ENCODE assay signal across 8 cellular contexts in genomic region chr1:157154940-157155514, GRCh38. TPM values are rescaled to one million over a fixed set of nuclear protein-coding genes. Genes with fewer than 3 reads are reported as not detected.
A peak's percentile ranks its signal among the peaks of the same experiment; 100 is the strongest.
DNase-seq lines count a peak whose midpoint lies in the region; ATAC-seq and TF ChIP-seq lines count a peak whose summit lies in the region.

No MANE protein-coding gene starts in this region.

- H3F3A ChIP-seq in SK-N-SH (replicated peaks; ENCODE audit: insufficient read depth), result no peaks in the 10 kb centered on the region

- TF ChIP-seq CTCF in SK-N-SH (IDR thresholded peaks at IDR 0.05) (no peak), fibroblast of villous mesenchyme (IDR thresholded peaks at IDR 0.05; ENCODE audit: insufficient read depth, low read depth, low read length) (no peak), osteocyte (IDR thresholded peaks at IDR 0.05) (no peak), lower leg skin (IDR thresholded peaks at IDR 0.05) (no peak)

- H2BK12ac ChIP-seq in trophoblast cell (ENCODE audit: low read length), result peak overlapping the region; percentile 59

- peaks cover 27% of the 10 kb centered on the region for H3K4me1 Mint-ChIP-seq in osteocyte (ENCODE audit: unreplicated experiment)

- H2BK120ac ChIP-seq in trophoblast cell (ENCODE audit: insufficient read depth, low read length, poor library complexity), result peak overlapping the region; percentile 40

- peaks cover 11% of the 10 kb centered on the region for H3K79me1 ChIP-seq in trophoblast cell (ENCODE audit: low read length)

- no peak overlapping the region for H3K4me3 ChIP-seq in SK-N-SH (ENCODE audit: low read depth in 2 of 2, low read length in 1 of 2)
- H3K4me3 ChIP-seq in fibroblast of villous mesenchyme (ENCODE audit: low read depth, low read length), result no peak overlapping the region
- H3K4me3 ChIP-seq in trophoblast cell (ENCODE audit: low read depth, low read length), result no peak overlapping the region
- no peak overlapping the region for H3K4me3 ChIP-seq in lower leg skin (ENCODE audit: low read depth, poor library complexity, severe bottlenecking)

- H3K23ac ChIP-seq in trophoblast cell (ENCODE audit: low read length), result no peak overlapping the region

- DNase-seq in GDM1 (lab: John Stamatoyannopoulos, UW) (peak; percentile 44), SK-N-SH (no peak), fibroblast of villous mesenchyme (ENCODE audit: low read depth) (peak; percentile 62), trophoblast cell (peak; percentile 25 to 50), osteocyte (ENCODE audit: extremely low spot score, unreplicated experiment) (no peak), lower leg skin (ENCODE audit: low spot score in 2 of 2) (no peak)
- DNase-seq in stimulated activated CD4-positive, alpha-beta T cell treated with anti-CD3 and anti-CD28 coated beads, Interleukin-12 subunit alpha, Interleukin-12 subunit beta, amount 100 ng/mL, for 4 hours, result no peak

- peak overlapping the region; percentile 53 for H3K14ac ChIP-seq in trophoblast cell (ENCODE audit: low read length)

- POLR2A ChIA-PET in SK-N-SH (lab: Yijun Ruan, JAX), result interaction anchor here (1.0 to 2.9 kb wide), 3 partner anchors 17 to 654 kb away, joined by 3 to 13 read pairs (median 10); partner anchors contain the start of genes ETV3 and MEF2D

- H3K27me3 Mint-ChIP-seq in osteocyte (ENCODE audit: unreplicated experiment), result peaks cover 15% of the 10 kb centered on the region

- H3K9me3 ChIP-seq in SK-N-SH (no peaks in the 10 kb centered on the region), trophoblast cell (ENCODE audit: insufficient read depth, low read depth, low read length) (peaks cover 1% of the 10 kb centered on the region)

- peak overlapping the region; percentile 10 for H4K12ac ChIP-seq in trophoblast cell (ENCODE audit: low read depth, low read length)

- peak overlapping the region; percentile 49 for H2AK5ac ChIP-seq in trophoblast cell (ENCODE audit: low read length)

- H3K4ac ChIP-seq in trophoblast cell (ENCODE audit: low read depth, low read length), result no peak overlapping the region

- TF ChIP-seq RAD21 in SK-N-SH (IDR thresholded peaks at IDR 0.05; ENCODE audit: low read length), result no peak

- intact Hi-C loops in lower leg skin (cut with DNase I; ENCODE audit: low total_unique reads), result loop anchor here (1.0 kb wide), 1 partner anchor 63 kb away; no protein-coding TSS in a partner anchor

- H4K8ac ChIP-seq in trophoblast cell (ENCODE audit: low read depth, low read length), result peak overlapping the region; percentile 67

- CTCF ChIA-PET in SK-N-SH (lab: Yijun Ruan, JAX), result interaction anchor here (0.6 to 18.9 kb wide), 25 partner anchors 8 to 238 kb away, joined by 3 to 586 read pairs (median 8); partner anchors contain the start of genes ETV3 and ETV3L

- no peak overlapping the region for H3K27ac Mint-ChIP-seq in osteocyte (ENCODE audit: unreplicated experiment)

- H3K9me3 Mint-ChIP-seq in osteocyte (ENCODE audit: unreplicated experiment), result no peaks in the 10 kb centered on the region

- H3K9me2 ChIP-seq in SK-N-SH, result no peaks in the 10 kb centered on the region

- H3K36me3 Mint-ChIP-seq in osteocyte (ENCODE audit: unreplicated experiment), result no peaks in the 10 kb centered on the region

- H3K4me1 ChIP-seq in SK-N-SH (ENCODE audit: control insufficient read depth in 1 of 2, insufficient read depth in 2 of 2, low read depth in 1 of 2, low read length in 1 of 2) (peaks cover 15 to 34% of the 10 kb centered on the region in 2 experiments; a peak in 3 of 4 replicates), trophoblast cell (ENCODE audit: control insufficient read depth in 1 of 2, insufficient read depth in 2 of 2, low read length in 2 of 2) (peaks cover 17 to 29% of the 10 kb centered on the region in 2 experiments)

- H2BK5ac ChIP-seq in trophoblast cell (ENCODE audit: low read depth, low read length, poor library complexity), result peak overlapping the region; percentile 68

- H3K4me3 Mint-ChIP-seq in osteocyte (ENCODE audit: unreplicated experiment), result no peak overlapping the region

- H4K91ac ChIP-seq in trophoblast cell (ENCODE audit: low read depth, low read length), result peak overlapping the region; percentile 37

- H3K36me3 ChIP-seq in SK-N-SH (replicated peaks in 1 of 2; ENCODE audit: control insufficient read depth in 1 of 2, insufficient read depth in 2 of 2, low read length in 1 of 2) (no peaks in the 10 kb centered on the region), trophoblast cell (ENCODE audit: control insufficient read depth in 1 of 2, insufficient read depth in 2 of 2, low read length in 2 of 2) (no peaks in the 10 kb centered on the region)

- TF ChIP-seq POLR2A in lower leg skin (IDR thresholded peaks at IDR 0.05), result no peak

- no peak for TF ChIP-seq EP300 in SK-N-SH (IDR thresholded peaks at IDR 0.05; ENCODE audit: borderline replicate concordance in 1 of 2, low read depth in 1 of 2, low read length in 1 of 2)

- H2AFZ ChIP-seq in SK-N-SH (ENCODE audit: low read depth) (no peak overlapping the region), trophoblast cell (ENCODE audit: insufficient read depth, low read length, poor library complexity) (no peak overlapping the region)

- no peak overlapping the region for H3K9ac ChIP-seq in SK-N-SH
- H3K9ac ChIP-seq in trophoblast cell (ENCODE audit: low read length), result no peak overlapping the region

- ATAC-seq in GM18870 (IDR thresholded peaks at IDR 0.05; ENCODE audit: unreplicated experiment), result no peak

- peak overlapping the region; percentile 14 for H3K18ac ChIP-seq in trophoblast cell (ENCODE audit: low read length)

- H3K27ac ChIP-seq in SK-N-SH (ENCODE audit: low read depth in 2 of 2, low read length in 1 of 2) (no peak overlapping the region), trophoblast cell (ENCODE audit: low read depth, low read length) (no peak overlapping the region)

- H3K27me3 ChIP-seq in SK-N-SH (ENCODE audit: insufficient read depth) (no peaks in the 10 kb centered on the region; the same call in 1 of the 2 replicates), trophoblast cell (ENCODE audit: insufficient read depth, low read length) (no peaks in the 10 kb centered on the region)

- no peaks in the 10 kb centered on the region for H4K20me1 ChIP-seq in SK-N-SH (ENCODE audit: insufficient read depth)

- 67% methylated on average over 5 of the region's 7 CpGs for WGBS in SK-N-SH (ENCODE audit: low lambda C conversion rate)
- WGBS in trophoblast cell (ENCODE audit: extremely low coverage, insufficient coverage, insufficient read length), result no CpG with 5 or more reads among the region's 7 CpGs
- 45 to 47% methylated on average over 7 of the region's 7 CpGs for WGBS in lower leg skin, 2 donors

- H3K4me2 ChIP-seq in SK-N-SH, result no peak overlapping the region
- no peak overlapping the region for H3K4me2 ChIP-seq in trophoblast cell (ENCODE audit: low read length)

- no peaks in the 10 kb centered on the region for H3K79me2 ChIP-seq in SK-N-SH (ENCODE audit: insufficient read depth)
- H3K79me2 ChIP-seq in trophoblast cell (ENCODE audit: control insufficient read depth, insufficient read depth, low read length, poor library complexity), result no peaks in the 10 kb centered on the region

TF ChIP-seq in SK-N-SH, 30 proteins besides CTCF, POLR2A, EP300 and RAD21:
- no peak for TF ChIP-seq SMC3 (IDR thresholded peaks at IDR 0.05; ENCODE audit: low read depth, low read length)
- peak; percentile 32; the same call in 1 of the 2 replicates for TF ChIP-seq NFIC (IDR thresholded peaks at IDR 0.05; ENCODE audit: borderline replicate concordance)

RNA-seq across cellular contexts. Expression of gene ETV3, which starts 16.8 kb away (rescaled TPM):
- polyA plus RNA-seq in SK-N-SH (2012; rRNA removed), result 5.4 and 8.5 TPM in 2 replicates
- 5.2 and 5.6 TPM in 2 replicates for polyA plus RNA-seq in SK-N-SH (2012; cell fraction: cytosol; rRNA removed)
- 9.4 and 16.2 TPM in 2 replicates for polyA plus RNA-seq in SK-N-SH (2012; cell fraction: nucleus; rRNA removed)
- 12.9 and 13.0 TPM in 2 replicates for total RNA-seq in fibroblast of villous mesenchyme
- 11.1 and 11.7 TPM in 2 replicates for polyA plus RNA-seq in trophoblast cell (2013)
- total RNA-seq in osteocyte, result 27.7 and 28.5 TPM in 2 replicates
- total RNA-seq in lower leg skin, result 100 to 1,000 TPM in 1 of 4 donors, 10 to 100 TPM in 3; 81.2 to 117 (median 91.0) TPM

RNA-seq across cellular contexts. Expression of gene ETV3L, which starts 55.4 kb away (rescaled TPM):
- not detected in 2 replicates for polyA plus RNA-seq in SK-N-SH (2012; rRNA removed)
- polyA plus RNA-seq in SK-N-SH (2012; cell fraction: cytosol; rRNA removed), result not detected in 2 replicates
- not detected in 2 replicates for polyA plus RNA-seq in SK-N-SH (2012; cell fraction: nucleus; rRNA removed)
- total RNA-seq in fibroblast of villous mesenchyme, result not detected in 2 replicates
- not detected in 2 replicates for polyA plus RNA-seq in trophoblast cell (2013)
- not detected in 2 replicates for total RNA-seq in osteocyte
- total RNA-seq in lower leg skin, result not detected

Comparison
In these comparisons a context has a peak if more than half of its experiments do, and no peak if none do; other contexts are left out.
1. DNase-seq: peak in GDM1 (single experiment), fibroblast of villous mesenchyme (single experiment) and trophoblast cell (2 of 2); none in SK-N-SH (single experiment), osteocyte (single experiment), stimulated activated CD4-positive, alpha-beta T cell treated with anti-CD3 and anti-CD28 coated beads, Interleukin-12 subunit alpha, Interleukin-12 subunit beta, amount 100 ng/mL, for 4 hours (single experiment) and lower leg skin (0 of 2).